ENCODE assay signal across 10 cellular contexts in genomic region chr10:19904202-19904661, GRCh38.
DNase-seq lines count a peak whose midpoint lies in the region; ATAC-seq lines count a peak whose summit lies in the region.
"Had no signal": no experiment of that assay in that cellular context is flagged by ENCODE, and none has a peak within 500 bp of the region (broad histone marks: within the 10 kb centered on the region; RNA-seq: fewer than 3 reads in every experiment).

No MANE protein-coding gene starts in this region.

- no peak overlapping the region for H3K9ac ChIP-seq in mesendoderm (ENCODE audit: low read length)

- no peak overlapping the region for H3K4me3 ChIP-seq in mesendoderm (ENCODE audit: low read length)
- no peak overlapping the region for H3K4me3 ChIP-seq in CD4-positive, alpha-beta memory T cell (ENCODE audit: low read length in 2 of 2)

- H2AK5ac ChIP-seq in mesendoderm (ENCODE audit: low read length), result no peak overlapping the region

- H3K56ac ChIP-seq in mesendoderm (ENCODE audit: low read length), result no peak overlapping the region

- H3K27me3 ChIP-seq in mesendoderm (ENCODE audit: insufficient read depth, low read length, poor library complexity), result no peaks in the 10 kb centered on the region
- no peaks in the 10 kb centered on the region for H3K27me3 ChIP-seq in CD4-positive, alpha-beta memory T cell (ENCODE audit: insufficient read depth, low read length)

- H2BK15ac ChIP-seq in mesendoderm (replicated peaks; ENCODE audit: low read depth), result no peak overlapping the region

- no peaks in the 10 kb centered on the region for H3K36me3 Mint-ChIP-seq in effector memory CD8-positive, alpha-beta T cell (ENCODE audit: insufficient read depth)
- no peaks in the 10 kb centered on the region for H3K36me3 Mint-ChIP-seq in CD4-positive, alpha-beta memory T cell
- H3K36me3 Mint-ChIP-seq: naive thymus-derived CD4-positive, alpha-beta T cell had no signal

- intact Hi-C loops in CD4-positive, alpha-beta memory T cell (cut with micrococcal nuclease), result no loop called here

- WGBS in mesendoderm (ENCODE audit: extremely low coverage, insufficient coverage, low lambda C conversion rate), result no CpG with 5 or more reads among the region's 1 CpG

- CTCF ChIA-PET in CD4-positive, alpha-beta memory T cell (lab: Charles Lee; ENCODE audit: partially characterized antibody), result no interaction called here

- DNase-seq in LHCN-M2 (ENCODE audit: low read depth), result peak; percentile 70
- peak; percentile 65 for DNase-seq in mesendoderm
- no peak for DNase-seq in effector memory CD8-positive, alpha-beta T cell
- no peak for DNase-seq in CD4-positive, alpha-beta memory T cell
- DNase-seq in cerebellar cortex (ENCODE audit: low spot score), result no peak
- DNase-seq in RPMI8226, result no peak
- DNase-seq: amygdala; naive thymus-derived CD4-positive, alpha-beta T cell had no signal

- no peak overlapping the region for H3K4me3 Mint-ChIP-seq in effector memory CD8-positive, alpha-beta T cell
- no peak overlapping the region for H3K4me3 Mint-ChIP-seq in CD4-positive, alpha-beta memory T cell
- H3K4me3 Mint-ChIP-seq: naive thymus-derived CD4-positive, alpha-beta T cell had no signal

- H3K9me3 Mint-ChIP-seq in effector memory CD8-positive, alpha-beta T cell, result peaks cover 12 to 18% of the 10 kb centered on the region in 2 donors
- peaks cover 2 to 18% (median 9%) of the 10 kb centered on the region in 8 donors for H3K9me3 Mint-ChIP-seq in CD4-positive, alpha-beta memory T cell

- ATAC-seq in GM18511 (IDR thresholded peaks at IDR 0.05; ENCODE audit: unreplicated experiment) (peak; percentile 97), HG02610 (IDR thresholded peaks at IDR 0.05; ENCODE audit: unreplicated experiment) (peak; percentile 48)
- no peak for ATAC-seq in effector memory CD8-positive, alpha-beta T cell (replicated peaks)
- ATAC-seq: naive thymus-derived CD4-positive, alpha-beta T cell had no signal

- H3K23ac ChIP-seq in mesendoderm (ENCODE audit: low read length), result no peak overlapping the region

- H3K79me1 ChIP-seq in mesendoderm (ENCODE audit: low read length), result peaks cover 8% of the 10 kb centered on the region

- H3K27ac Mint-ChIP-seq in effector memory CD8-positive, alpha-beta T cell, result no peak overlapping the region
- no peak overlapping the region for H3K27ac Mint-ChIP-seq in CD4-positive, alpha-beta memory T cell
- H3K27ac Mint-ChIP-seq: naive thymus-derived CD4-positive, alpha-beta T cell had no signal

- H3K27ac ChIP-seq in mesendoderm (ENCODE audit: low read depth, low read length), result no peak overlapping the region
- no peak overlapping the region for H3K27ac ChIP-seq in CD4-positive, alpha-beta memory T cell (ENCODE audit: low read depth, low read length)

- no peaks in the 10 kb centered on the region for H3K4me1 ChIP-seq in mesendoderm (ENCODE audit: control insufficient read depth, low read depth, low read length)
- H3K4me1 ChIP-seq in CD4-positive, alpha-beta memory T cell (ENCODE audit: insufficient read depth, low read length), result no peaks in the 10 kb centered on the region

- H3K4me1 Mint-ChIP-seq in effector memory CD8-positive, alpha-beta T cell (ENCODE audit: low read depth in 2 of 2), result no peaks in the 10 kb centered on the region
- no peaks in the 10 kb centered on the region for H3K4me1 Mint-ChIP-seq in CD4-positive, alpha-beta memory T cell
- H3K4me1 Mint-ChIP-seq: naive thymus-derived CD4-positive, alpha-beta T cell had no signal

- no peaks in the 10 kb centered on the region for H3K27me3 Mint-ChIP-seq in effector memory CD8-positive, alpha-beta T cell
- no peaks in the 10 kb centered on the region for H3K27me3 Mint-ChIP-seq in CD4-positive, alpha-beta memory T cell

- H3K4ac ChIP-seq in mesendoderm (ENCODE audit: low read depth, low read length), result no peak overlapping the region

- no peak overlapping the region for H3K18ac ChIP-seq in mesendoderm (ENCODE audit: low read length)

- H2BK120ac ChIP-seq in mesendoderm (ENCODE audit: low read depth, low read length), result no peak overlapping the region

- H3K9me3 ChIP-seq in CD4-positive, alpha-beta memory T cell (ENCODE audit: control insufficient read depth in 1 of 2, low read length in 2 of 2), result no peaks in the 10 kb centered on the region

- no peak overlapping the region for H2BK5ac ChIP-seq in mesendoderm (ENCODE audit: low read length)

- H3K79me2 ChIP-seq in mesendoderm (ENCODE audit: control insufficient read depth, insufficient read depth, low read length), result peaks cover 10% of the 10 kb centered on the region

- no peak overlapping the region for H4K5ac ChIP-seq in mesendoderm (ENCODE audit: low read length)

- POLR2A ChIA-PET in CD4-positive, alpha-beta memory T cell (lab: Charles Lee; ENCODE audit: partially characterized antibody), result no interaction called here

- no peak overlapping the region for H4K8ac ChIP-seq in mesendoderm (ENCODE audit: low read depth, low read length)

- no peak overlapping the region for H3K4me2 ChIP-seq in mesendoderm (ENCODE audit: low read length)

- no peaks in the 10 kb centered on the region for H3K36me3 ChIP-seq in mesendoderm (ENCODE audit: control insufficient read depth, insufficient read depth, low read length)
- no peaks in the 10 kb centered on the region for H3K36me3 ChIP-seq in CD4-positive, alpha-beta memory T cell (ENCODE audit: insufficient read depth, low read length)

Comparison
In these comparisons a context has a peak if more than half of its experiments do, and no peak if none do; other contexts are left out.
1. DNase-seq: peak in LHCN-M2 (single experiment) and mesendoderm (single experiment); none in effector memory CD8-positive, alpha-beta T cell (0 of 3), CD4-positive, alpha-beta memory T cell (0 of 5), cerebellar cortex (single experiment) and RPMI8226 (single experiment).